ENCODE assay signal across 21 cellular contexts in genomic region chr3:123832712-123833397, GRCh38.
"Had no signal": no experiment of that assay in that cellular context is flagged by ENCODE, and none has a peak within 500 bp of the region (broad histone marks: within the 10 kb centered on the region; RNA-seq: fewer than 3 reads in every experiment).

No MANE protein-coding gene starts in this region.

- ATAC-seq: heart right ventricle; left ventricle myocardium superior; pancreas; psoas muscle; right cardiac atrium; stimulated activated naive CD8-positive, alpha-beta T cell treated with anti-CD3 and anti-CD28 coated beads, Interleukin-15, amount 100 ng/mL, for 72 hours; WTC11 had no signal

- H3K4me3 Mint-ChIP-seq: activated naive CD4-positive, alpha-beta T cell treated with anti-CD3 and anti-CD28 coated beads, Interleukin-2, amount 50 U/mL, for 24 hours; nephron; stimulated activated naive CD8-positive, alpha-beta T cell treated with anti-CD3 and anti-CD28 coated beads, Interleukin-15, amount 100 ng/mL, for 72 hours; WTC11 had no signal

- H3K9me3 ChIP-seq: pancreas had no signal

- H3K27ac ChIP-seq: brain microvascular endothelial cell, epithelial cell of prostate, heart right ventricle, pancreas, psoas muscle, suprapubic skin, tibial nerve, uterus had no signal

- H3K27ac Mint-ChIP-seq: activated naive CD4-positive, alpha-beta T cell treated with anti-CD3 and anti-CD28 coated beads, Interleukin-2, amount 50 U/mL, for 24 hours; nephron; stimulated activated naive CD8-positive, alpha-beta T cell treated with anti-CD3 and anti-CD28 coated beads, Interleukin-15, amount 100 ng/mL, for 72 hours; WTC11 had no signal

- H3K4me3 ChIP-seq: heart right ventricle, pancreas, psoas muscle, suprapubic skin, tibial nerve, uterus had no signal

- H3K36me3 ChIP-seq: brain microvascular endothelial cell, heart right ventricle, pancreas, suprapubic skin, tibial nerve, uterus had no signal

- DNase-seq: activated gamma-delta T cell treated with Interleukin-2 at 50 U/mL for 16 hours; activated T-cell treated with anti-CD3 and anti-CD28 coated beads, Interleukin-2, amount 50 U/mL, for 1 hour; anterior cingulate cortex; brain microvascular endothelial cell; cortex of kidney; heart right ventricle; left ventricle myocardium superior; pancreas; psoas muscle; right cardiac atrium; stimulated activated CD4-positive, alpha-beta T cell treated with anti-CD3 and anti-CD28 coated beads, Interleukin-12 subunit alpha, Interleukin-12 subunit beta, amount 100 ng/mL, for 4 hours; stimulated activated CD4-positive, alpha-beta T cell treated with anti-CD3 and anti-CD28 coated beads, Interleukin-4, amount 100 ng/mL, for 4 hours; stimulated activated naive CD8-positive, alpha-beta T cell treated with anti-CD3 and anti-CD28 coated beads, Interleukin-15, amount 100 ng/mL, for 72 hours; T-helper 9 cell; uterus had no signal

- H3K4me1 Mint-ChIP-seq: activated naive CD4-positive, alpha-beta T cell treated with anti-CD3 and anti-CD28 coated beads, Interleukin-2, amount 50 U/mL, for 24 hours; nephron; stimulated activated naive CD8-positive, alpha-beta T cell treated with anti-CD3 and anti-CD28 coated beads, Interleukin-15, amount 100 ng/mL, for 72 hours had no signal

- H3K27me3 ChIP-seq: brain microvascular endothelial cell, heart right ventricle, pancreas, suprapubic skin, tibial nerve, uterus had no signal

- H3K4me1 ChIP-seq: heart right ventricle, pancreas, psoas muscle, suprapubic skin, tibial nerve, uterus had no signal
